ENCODE assay signal across 8 cellular contexts in genomic region chrX:48021026-48021900, GRCh38. TPM values are rescaled to one million over a fixed set of nuclear protein-coding genes. Genes with fewer than 3 reads are reported as not detected.
DNase-seq lines count a peak whose midpoint lies in the region; ATAC-seq and TF ChIP-seq lines count a peak whose summit lies in the region.

No MANE protein-coding gene starts in this region.

- POLR2A ChIA-PET in IMR-90 (lab: Charles Lee; ENCODE audit: unreplicated experiment), result no interaction called here

- no peak for TF ChIP-seq RAD21 in IMR-90 (IDR thresholded peaks at IDR 0.05; ENCODE audit: low read length)

- peak overlapping the region; percentile 100 for H3K9ac ChIP-seq in IMR-90 (ENCODE audit: low read depth, low read length)
- H3K9ac ChIP-seq in OCI-LY3 (ENCODE audit: low read length), result peak overlapping the region; percentile 87
- peak overlapping the region; percentile 82 for H3K9ac ChIP-seq in mucosa of stomach (ENCODE audit: low read length)

- H3K4me1 Mint-ChIP-seq in activated T-cell treated with anti-CD3 and anti-CD28 coated beads, Interleukin-2, amount 50 U/mL, for 72 hours (ENCODE audit: low read depth), result peaks cover 16% of the 10 kb centered on the region

- H3K27me3 Mint-ChIP-seq in activated T-cell treated with anti-CD3 and anti-CD28 coated beads, Interleukin-2, amount 50 U/mL, for 72 hours (ENCODE audit: low read depth), result peaks cover 7% of the 10 kb centered on the region

- no peaks in the 10 kb centered on the region for H4K20me1 ChIP-seq in IMR-90 (ENCODE audit: insufficient read depth, low read length)
- no peaks in the 10 kb centered on the region for H4K20me1 ChIP-seq in OCI-LY3 (ENCODE audit: insufficient read depth, low read length)

- H3K4me3 ChIP-seq in IMR-90 (ENCODE audit: insufficient read depth, low read depth, low read length) (peak overlapping the region; percentile 87), OCI-LY3 (ENCODE audit: low read length) (peak overlapping the region; percentile 88), esophagus muscularis mucosa (peak overlapping the region; percentile 52 to 67 (median 60)), mucosa of stomach (ENCODE audit: low read length) (peak overlapping the region; percentile 71)

- no peak for TF ChIP-seq CTCF in IMR-90 (conservative IDR thresholded peaks at IDR 0.05; ENCODE audit: low read depth, low read length)
- TF ChIP-seq CTCF in OCI-LY3 (IDR thresholded peaks at IDR 0.05; ENCODE audit: low read depth, low read length), result no peak
- TF ChIP-seq CTCF in esophagus muscularis mucosa (IDR thresholded peaks at IDR 0.05), result no peak

- H3K27ac Mint-ChIP-seq in activated T-cell treated with anti-CD3 and anti-CD28 coated beads, Interleukin-2, amount 50 U/mL, for 72 hours, result peak overlapping the region; percentile 98

- peak overlapping the region; percentile 53 for H2AK9ac ChIP-seq in IMR-90 (replicated peaks; ENCODE audit: low read depth, low read length, poor library complexity)

- peak overlapping the region; percentile 99 for H3K14ac ChIP-seq in IMR-90 (replicated peaks; ENCODE audit: low read depth, low read length)

- no peak overlapping the region for H2AK5ac ChIP-seq in IMR-90 (ENCODE audit: low read depth, low read length)

- H3K4me2 ChIP-seq in IMR-90 (ENCODE audit: low read depth, low read length) (peak overlapping the region; percentile 73), OCI-LY3 (ENCODE audit: low read length) (peak overlapping the region; percentile 76)

- H3K27me3 ChIP-seq in IMR-90 (ENCODE audit: control insufficient read depth, insufficient read depth, low read length) (no peaks in the 10 kb centered on the region), OCI-LY3 (ENCODE audit: low read depth, low read length) (no peaks in the 10 kb centered on the region), esophagus muscularis mucosa (no peaks in the 10 kb centered on the region), mucosa of stomach (ENCODE audit: control insufficient read depth, insufficient read depth, low read length) (no peaks in the 10 kb centered on the region)

- TF ChIP-seq POLR2A in IMR-90 (IDR thresholded peaks at IDR 0.05; ENCODE audit: low read depth, low read length) (no peak), esophagus muscularis mucosa (IDR thresholded peaks at IDR 0.05; ENCODE audit: low read depth) (no peak)

- no peaks in the 10 kb centered on the region for H3K9me1 ChIP-seq in IMR-90 (ENCODE audit: insufficient read depth, low read length)

- H3K27ac ChIP-seq in IMR-90 (ENCODE audit: insufficient read depth, low read length), result peak overlapping the region; percentile 100
- H3K27ac ChIP-seq in OCI-LY3 (ENCODE audit: low read length), result peak overlapping the region; percentile 66
- peak overlapping the region; percentile 80 to 87 (median 84) for H3K27ac ChIP-seq in esophagus muscularis mucosa (replicated peaks in 1 of 4)

- dilution Hi-C loops in IMR-90 (cut with HindIII; ENCODE audit: low sequenced_read_pairs, unreplicated experiment), result no loop called here

- peak overlapping the region; percentile 98 for H2BK120ac ChIP-seq in IMR-90 (ENCODE audit: low read depth, low read length)

- H3K4me3 Mint-ChIP-seq in activated T-cell treated with anti-CD3 and anti-CD28 coated beads, Interleukin-2, amount 50 U/mL, for 72 hours, result peak overlapping the region; percentile 90 to 94

- DNase-seq in IMR-90, result peak; percentile 81
- DNase-seq in activated T-cell treated with anti-CD3 and anti-CD28 coated beads, Interleukin-2, amount 50 U/mL, for 72 hours, result peak; percentile 73 to 78
- no peak for DNase-seq in esophagus muscularis mucosa (ENCODE audit: extremely low spot score)
- peak; percentile 60 for DNase-seq in stimulated activated CD8-positive, alpha-beta memory T cell treated with anti-CD3 and anti-CD28 coated beads, Interleukin-4, amount 100 ng/mL, for 24 hours (ENCODE audit: low read depth)

- 20% methylated on average over 11 of the region's 30 CpGs; no CpG with 5 or more reads in 1 of the 2 experiments for WGBS in IMR-90 (ENCODE audit: extremely low coverage in 2 of 2, insufficient read length in 1 of 2), 2 experiments
- 37% methylated on average over 30 of the region's 30 CpGs for WGBS in esophagus muscularis mucosa

- H4K5ac ChIP-seq in IMR-90 (ENCODE audit: low read depth, low read length), result peak overlapping the region; percentile 96

- H2AFZ ChIP-seq in IMR-90 (replicated peaks; ENCODE audit: low read length, poor library complexity) (peak overlapping the region; percentile 89), OCI-LY3 (ENCODE audit: low read depth, low read length) (peak overlapping the region; percentile 94)

- peak overlapping the region; percentile 99 for H3K18ac ChIP-seq in IMR-90 (ENCODE audit: low read depth, low read length)

- H3K4me1 ChIP-seq in IMR-90 (ENCODE audit: control insufficient read depth, insufficient read depth, low read length) (no peaks in the 10 kb centered on the region), OCI-LY3 (ENCODE audit: low read length) (peaks cover 6% of the 10 kb centered on the region; the same call in 1 of the 2 replicates), esophagus muscularis mucosa (peaks cover 0 to 10% (median 5%) of the 10 kb centered on the region in 4 donors), mucosa of stomach (ENCODE audit: control insufficient read depth, insufficient read depth, low read length) (no peaks in the 10 kb centered on the region)

- peaks cover 0 to 2% of the 10 kb centered on the region in 2 donors for H3K36me3 Mint-ChIP-seq in activated T-cell treated with anti-CD3 and anti-CD28 coated beads, Interleukin-2, amount 50 U/mL, for 72 hours (ENCODE audit: insufficient read depth in 2 of 2)

- H3K79me2 ChIP-seq in OCI-LY3 (ENCODE audit: low read length), result no peaks in the 10 kb centered on the region

- H2BK20ac ChIP-seq in IMR-90 (ENCODE audit: low read depth, low read length), result peak overlapping the region; percentile 89

- peak overlapping the region; percentile 90 to 98 for H4K8ac ChIP-seq in IMR-90 (ENCODE audit: low read depth in 2 of 2, low read length in 2 of 2)

- peaks cover 1 to 5% of the 10 kb centered on the region in 2 donors for H3K9me3 Mint-ChIP-seq in activated T-cell treated with anti-CD3 and anti-CD28 coated beads, Interleukin-2, amount 50 U/mL, for 72 hours

- H3K36me3 ChIP-seq in IMR-90 (ENCODE audit: control insufficient read depth, insufficient read depth, low read length) (no peaks in the 10 kb centered on the region), OCI-LY3 (replicated peaks; ENCODE audit: low read depth, low read length) (no peaks in the 10 kb centered on the region), esophagus muscularis mucosa (no peaks in the 10 kb centered on the region), mucosa of stomach (ENCODE audit: control insufficient read depth, insufficient read depth, low read length) (no peaks in the 10 kb centered on the region)

- H3K9me3 ChIP-seq in IMR-90 (ENCODE audit: control insufficient read depth, insufficient read depth, low read length) (no peaks in the 10 kb centered on the region), OCI-LY3 (ENCODE audit: insufficient read depth, low read length) (no peaks in the 10 kb centered on the region), esophagus muscularis mucosa (peaks cover 0 to 13% (median 0%) of the 10 kb centered on the region in 4 donors), mucosa of stomach (ENCODE audit: control insufficient read depth, low read length) (no peaks in the 10 kb centered on the region)

- ATAC-seq in GM18867 (IDR thresholded peaks at IDR 0.05; ENCODE audit: unreplicated experiment), result peak; percentile 61
- ATAC-seq in IMR-90 (ENCODE audit: low read depth), result peak; percentile 84
- ATAC-seq in activated T-cell treated with anti-CD3 and anti-CD28 coated beads, Interleukin-2, amount 50 U/mL, for 72 hours (replicated peaks in 1 of 2), result peak; percentile 65 to 68
- no peak for ATAC-seq in HG03039 (IDR thresholded peaks at IDR 0.05; ENCODE audit: unreplicated experiment)

- no peaks in the 10 kb centered on the region for H3K79me1 ChIP-seq in IMR-90 (ENCODE audit: low read depth in 1 of 2, low read length in 2 of 2)

- H3K4ac ChIP-seq in IMR-90 (ENCODE audit: low read depth, low read length), result peak overlapping the region; percentile 98

- peak overlapping the region; percentile 97; the same call in 1 of the 2 replicates for H3K23ac ChIP-seq in IMR-90 (ENCODE audit: low read depth, low read length)

- no TSS peak for BruUV-seq in IMR-90 (replicated peaks; lab: Mats Ljungman, UMichigan)

- H4K91ac ChIP-seq in IMR-90 (ENCODE audit: insufficient read depth, low read depth, low read length), result peak overlapping the region; percentile 89

- intact Hi-C loops in IMR-90 (cut with micrococcal nuclease) (no loop called here), esophagus muscularis mucosa (cut with DNase I) (loop anchor here (10.0 kb wide), 3 partner anchors 56 to 826 kb away; partner anchors contain the start of gene UBA1)

- in situ Hi-C loops in IMR-90 (cut with MboI; ENCODE audit: low sequenced_read_pairs), result loop anchor here (10.0 kb wide), 1 partner anchor 186 kb away; the partner anchor contains the start of gene ZNF81

- H2BK15ac ChIP-seq in IMR-90 (ENCODE audit: low read depth, low read length), result peak overlapping the region; percentile 87

- peak overlapping the region; percentile 99 for H3K56ac ChIP-seq in IMR-90 (ENCODE audit: extremely low read depth, insufficient read depth, low read length)

- CTCF ChIA-PET in IMR-90 (lab: Yijun Ruan, JAX), result interaction anchor here (0.5 kb wide), 1 partner anchor 435 kb away, joined by 4 read pairs; no protein-coding TSS in a partner anchor

- H2BK5ac ChIP-seq in IMR-90 (ENCODE audit: low read depth, low read length, poor library complexity, severe bottlenecking), result peak overlapping the region; percentile 96

- no peak for TF ChIP-seq EP300 in esophagus muscularis mucosa (IDR thresholded peaks at IDR 0.05)

RNA-seq across cellular contexts. Expression of gene SPACA5, which starts 14.5 kb away (rescaled TPM):
- not detected in 2 replicates for total RNA-seq in IMR-90 (2012; rRNA removed)
- polyA plus RNA-seq in IMR-90 (2012; rRNA removed), result not detected in 2 replicates
- not detected in 2 replicates for polyA plus RNA-seq in IMR-90 (2012; cell fraction: cytosol; rRNA removed)
- not detected in 2 replicates for polyA plus RNA-seq in IMR-90 (2012; cell fraction: nucleus; rRNA removed; ENCODE audit: low replicate concordance)
- total RNA-seq in activated T-cell treated with anti-CD3 and anti-CD28 coated beads, Interleukin-2, amount 50 U/mL, for 72 hours, result not detected
- total RNA-seq in esophagus muscularis mucosa, result not detected

RNA-seq across cellular contexts. Expression of gene ZNF182, which starts 17.5 kb away (rescaled TPM):
- 3.0 and 3.3 TPM in 2 replicates for total RNA-seq in IMR-90 (2012; rRNA removed)
- polyA plus RNA-seq in IMR-90 (2012; rRNA removed), result 1.3 and 1.7 TPM in 2 replicates
- 0.30 and 0.38 TPM in 2 replicates for polyA plus RNA-seq in IMR-90 (2012; cell fraction: cytosol; rRNA removed)
- polyA plus RNA-seq in IMR-90 (2012; cell fraction: nucleus; rRNA removed; ENCODE audit: low replicate concordance), result 0.51 and 5.2 TPM in 2 replicates
- 10 to 100 TPM in 1 of 2 donors, 1 to 10 TPM in 1; 9.1 to 11.4 TPM for total RNA-seq in activated T-cell treated with anti-CD3 and anti-CD28 coated beads, Interleukin-2, amount 50 U/mL, for 72 hours
- 1 to 10 TPM; 3.5 to 6.2 (median 3.9) TPM for total RNA-seq in esophagus muscularis mucosa

RNA-seq across cellular contexts. Expression of gene ZNF630, which starts 50.2 kb away (rescaled TPM):
- 0.28 and 0.54 TPM in 2 replicates for total RNA-seq in IMR-90 (2012; rRNA removed)
- 0.24 TPM in 2 replicates for polyA plus RNA-seq in IMR-90 (2012; rRNA removed)
- 0.02 and 0.16 TPM in 2 replicates for polyA plus RNA-seq in IMR-90 (2012; cell fraction: cytosol; rRNA removed)
- 0.20 and 1.1 TPM in 2 replicates for polyA plus RNA-seq in IMR-90 (2012; cell fraction: nucleus; rRNA removed; ENCODE audit: low replicate concordance)
- total RNA-seq in activated T-cell treated with anti-CD3 and anti-CD28 coated beads, Interleukin-2, amount 50 U/mL, for 72 hours, result 1 to 10 TPM; 2.3 to 3.4 TPM
- 1 to 10 TPM; 2.3 to 5.4 (median 3.1) TPM for total RNA-seq in esophagus muscularis mucosa
